8 cellular contexts compared by ENCODE assay signal in genomic region chr18:63366270-63366990, GRCh38. TPM values are rescaled to one million over a fixed set of nuclear protein-coding genes. Genes with fewer than 3 reads are reported as not detected.
DNase-seq lines count a peak whose midpoint lies in the region; ATAC-seq and TF ChIP-seq lines count a peak whose summit lies in the region.

No MANE protein-coding gene starts in this region.

- no peaks in the 10 kb centered on the region for H3K27me3 ChIP-seq in CD4-positive, alpha-beta T cell (ENCODE audit: control insufficient read depth, insufficient read depth, low read length)
- H3K27me3 ChIP-seq in upper lobe of right lung, result no peaks in the 10 kb centered on the region

- TF ChIP-seq CTCF in CD4-positive, alpha-beta T cell (IDR thresholded peaks at IDR 0.05), result no peak
- no peak for TF ChIP-seq CTCF in progenitor cell of endocrine pancreas (IDR thresholded peaks at IDR 0.05; ENCODE audit: unreplicated experiment)
- no peak for TF ChIP-seq CTCF in upper lobe of right lung (IDR thresholded peaks at IDR 0.05)

- H3K27ac Mint-ChIP-seq in CD4-positive, alpha-beta T cell, result peak overlapping the region; percentile 91
- H3K27ac Mint-ChIP-seq in activated naive CD8-positive, alpha-beta T cell treated with anti-CD3 and anti-CD28 coated beads for 36 hours, result peak overlapping the region; percentile 87
- H3K27ac Mint-ChIP-seq in progenitor cell of endocrine pancreas, result peak overlapping the region; percentile 89

- POLR2A ChIA-PET in CD4-positive, alpha-beta T cell (lab: Charles Lee), result interaction anchor here (0.6 to 3.7 kb wide), 10 partner anchors 10 to 844 kb away, joined by 4 to 46 read pairs (median 4); partner anchors contain the start of genes VPS4B and ZCCHC2

- no peaks in the 10 kb centered on the region for H3K9me3 Mint-ChIP-seq in CD4-positive, alpha-beta T cell
- H3K9me3 Mint-ChIP-seq in activated naive CD8-positive, alpha-beta T cell treated with anti-CD3 and anti-CD28 coated beads for 36 hours, result peaks cover 18% of the 10 kb centered on the region
- peaks cover 15% of the 10 kb centered on the region for H3K9me3 Mint-ChIP-seq in progenitor cell of endocrine pancreas (ENCODE audit: low read depth)

- H3K9me3 ChIP-seq in CD4-positive, alpha-beta T cell (ENCODE audit: control insufficient read depth, low read length), result no peaks in the 10 kb centered on the region
- no peaks in the 10 kb centered on the region for H3K9me3 ChIP-seq in upper lobe of right lung

- peaks cover 14% of the 10 kb centered on the region for H3K36me3 ChIP-seq in upper lobe of right lung

- peak; percentile 62 for ATAC-seq in CD4-positive, alpha-beta T cell (ENCODE audit: poor library complexity)
- ATAC-seq in GM19397 (IDR thresholded peaks at IDR 0.05; ENCODE audit: unreplicated experiment) (peak; percentile 34), HG03521 (IDR thresholded peaks at IDR 0.05; ENCODE audit: unreplicated experiment) (peak; percentile 29), upper lobe of right lung (peak; percentile 48)

- peak; percentile 29 to 70 (median 58) for DNase-seq in CD4-positive, alpha-beta T cell
- DNase-seq in SK-N-DZ (ENCODE audit: low spot score) (peak; percentile 5), cardiac septum (ENCODE audit: low spot score) (peak; percentile 83), progenitor cell of endocrine pancreas (ENCODE audit: low spot score, unreplicated experiment) (peak; percentile 20), upper lobe of right lung (peak; percentile 78)
- DNase-seq in activated naive CD8-positive, alpha-beta T cell treated with anti-CD3 and anti-CD28 coated beads for 36 hours, result peak; percentile 77

- peak overlapping the region; percentile 94 for H3K4me3 Mint-ChIP-seq in CD4-positive, alpha-beta T cell
- H3K4me3 Mint-ChIP-seq in activated naive CD8-positive, alpha-beta T cell treated with anti-CD3 and anti-CD28 coated beads for 36 hours, result peak overlapping the region; percentile 96
- H3K4me3 Mint-ChIP-seq in progenitor cell of endocrine pancreas (ENCODE audit: low read depth), result peak overlapping the region; percentile 94

- peak overlapping the region; percentile 64 for H3K27ac ChIP-seq in CD4-positive, alpha-beta T cell (ENCODE audit: low read depth, low read length)
- peak overlapping the region; percentile 94 for H3K27ac ChIP-seq in upper lobe of right lung

- CTCF ChIA-PET in CD4-positive, alpha-beta T cell (lab: Charles Lee), result interaction anchor here (1.0 kb wide), 1 partner anchor 29 kb away, joined by 4 read pairs; no protein-coding TSS in a partner anchor

- H3K4me3 ChIP-seq in upper lobe of right lung, result peak overlapping the region; percentile 84

- H3K4me1 Mint-ChIP-seq in CD4-positive, alpha-beta T cell (ENCODE audit: low read depth), result peaks cover 56% of the 10 kb centered on the region
- peaks cover 28% of the 10 kb centered on the region for H3K4me1 Mint-ChIP-seq in activated naive CD8-positive, alpha-beta T cell treated with anti-CD3 and anti-CD28 coated beads for 36 hours
- peaks cover 7% of the 10 kb centered on the region for H3K4me1 Mint-ChIP-seq in progenitor cell of endocrine pancreas (ENCODE audit: low read depth)

- peaks cover 19% of the 10 kb centered on the region for H3K4me1 ChIP-seq in upper lobe of right lung

- H3K27me3 Mint-ChIP-seq in CD4-positive, alpha-beta T cell, result no peaks in the 10 kb centered on the region
- no peaks in the 10 kb centered on the region for H3K27me3 Mint-ChIP-seq in activated naive CD8-positive, alpha-beta T cell treated with anti-CD3 and anti-CD28 coated beads for 36 hours
- no peaks in the 10 kb centered on the region for H3K27me3 Mint-ChIP-seq in progenitor cell of endocrine pancreas

- H3K36me3 Mint-ChIP-seq in CD4-positive, alpha-beta T cell (ENCODE audit: low read depth), result peaks cover 40% of the 10 kb centered on the region
- H3K36me3 Mint-ChIP-seq in activated naive CD8-positive, alpha-beta T cell treated with anti-CD3 and anti-CD28 coated beads for 36 hours, result peaks cover 43% of the 10 kb centered on the region
- H3K36me3 Mint-ChIP-seq in progenitor cell of endocrine pancreas (ENCODE audit: insufficient read depth), result peaks cover 15% of the 10 kb centered on the region

- intact Hi-C loops in CD4-positive, alpha-beta T cell (cut with DNase I, micrococcal nuclease), result loop anchor here (2.0 to 5.0 kb wide), 6 partner anchors 41 to 1179 kb away; partner anchors contain the start of genes BCL2 (in 1 of the 2), PHLPP1 (in 1 of the 2), PIGN (in 1 of the 2) and RELCH (in 1 of the 2)
- intact Hi-C loops in cardiac septum (cut with DNase I), result loop anchor here (1.0 kb wide), 1 partner anchor 56 kb away; the partner anchor contains the start of gene VPS4B
- intact Hi-C loops in upper lobe of right lung (cut with DNase I), result no loop called here

RNA-seq across cellular contexts. Expression of gene KDSR, which starts 0.6 kb away (rescaled TPM):
- 10 to 100 TPM; 21.1 to 23.5 TPM for total RNA-seq in CD4-positive, alpha-beta T cell
- polyA plus RNA-seq in SK-N-DZ (2014; cell fraction: cytosol; rRNA removed), result 11.3 and 21.7 TPM in 2 replicates
- 7.9 and 13.6 TPM in 2 replicates for polyA plus RNA-seq in SK-N-DZ (2014; cell fraction: nucleus; rRNA removed)
- 10 to 100 TPM; 50.5 to 55.8 TPM for total RNA-seq in activated naive CD8-positive, alpha-beta T cell treated with anti-CD3 and anti-CD28 coated beads for 36 hours
- total RNA-seq in cardiac septum, result 54.3 TPM
- 38.1 and 38.7 TPM in 2 replicates for total RNA-seq in progenitor cell of endocrine pancreas
- total RNA-seq in upper lobe of right lung, result 77.5 TPM

RNA-seq across cellular contexts. Expression of gene BCL2, which starts 46.9 kb away (rescaled TPM):
- 10 to 100 TPM; 40.1 to 40.3 TPM for total RNA-seq in CD4-positive, alpha-beta T cell
- polyA plus RNA-seq in SK-N-DZ (2014; cell fraction: cytosol; rRNA removed), result 16.1 and 17.4 TPM in 2 replicates
- 6.6 and 7.0 TPM in 2 replicates for polyA plus RNA-seq in SK-N-DZ (2014; cell fraction: nucleus; rRNA removed)
- total RNA-seq in activated naive CD8-positive, alpha-beta T cell treated with anti-CD3 and anti-CD28 coated beads for 36 hours, result 10 to 100 TPM; 62.8 to 67.3 TPM
- total RNA-seq in cardiac septum, result 25.9 TPM
- 3.8 and 4.1 TPM in 2 replicates for total RNA-seq in progenitor cell of endocrine pancreas
- 17.3 TPM for total RNA-seq in upper lobe of right lung

RNA-seq across cellular contexts. Expression of gene VPS4B, which starts 55.8 kb away (rescaled TPM):
- total RNA-seq in CD4-positive, alpha-beta T cell, result 10 to 100 TPM; 46.0 to 50.8 TPM
- 20.6 and 20.8 TPM in 2 replicates for polyA plus RNA-seq in SK-N-DZ (2014; cell fraction: cytosol; rRNA removed)
- 7.0 and 11.5 TPM in 2 replicates for polyA plus RNA-seq in SK-N-DZ (2014; cell fraction: nucleus; rRNA removed)
- total RNA-seq in activated naive CD8-positive, alpha-beta T cell treated with anti-CD3 and anti-CD28 coated beads for 36 hours, result 10 to 100 TPM; 43.3 to 47.3 TPM
- total RNA-seq in cardiac septum (22.4 TPM), progenitor cell of endocrine pancreas (49.1 and 56.4 TPM in 2 replicates), upper lobe of right lung (58.7 TPM)

Comparison
In these comparisons a context has a peak if more than half of its experiments do, and no peak if none do; other contexts are left out.
1. Peak in every context shown above with its lines: DNase-seq, ATAC-seq, H3K4me3 ChIP-seq and H3K27ac ChIP-seq.
2. DNase-seq: peak in every context shown above with its lines; median percentile 83 in cardiac septum; 78 in upper lobe of right lung; 77 in activated naive CD8-positive, alpha-beta T cell treated with anti-CD3 and anti-CD28 coated beads for 36 hours; 58 in CD4-positive, alpha-beta T cell; 20 in progenitor cell of endocrine pancreas; 5 in SK-N-DZ.